ENCODE assay signal across 11 cellular contexts in the genomic region with DNA sequence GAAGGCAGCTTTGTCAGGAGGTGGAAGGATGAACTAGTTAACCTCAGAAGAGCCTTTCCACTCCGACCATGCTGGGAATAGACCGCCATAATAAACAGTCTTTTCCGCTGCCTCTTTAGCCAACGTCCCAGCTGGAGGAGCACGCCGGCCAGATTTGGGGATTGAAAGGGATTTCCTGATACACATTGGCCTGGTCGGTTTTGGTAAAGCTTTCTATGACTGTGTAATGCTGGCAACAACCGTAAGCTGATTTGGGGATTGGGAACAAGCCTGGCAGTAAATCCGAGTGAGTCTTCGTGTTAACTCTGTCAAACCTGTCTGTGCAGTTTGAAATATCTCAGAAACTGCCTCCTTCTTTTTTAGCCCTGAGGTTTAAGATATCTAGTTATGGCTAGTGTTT.
DNase-seq lines count a peak whose midpoint lies in the region; ATAC-seq, FAIRE-seq and TF ChIP-seq lines count a peak whose summit lies in the region.
"Had no signal": no experiment of that assay in that cellular context is flagged by ENCODE, and none has a peak within 500 bp of the region (broad histone marks: within the 10 kb centered on the region; RNA-seq: fewer than 3 reads in every experiment).

No MANE protein-coding gene starts in this region.

- in situ Hi-C loops in gastrocnemius medialis (cut with MboI; ENCODE audit: low sequenced_read_pairs in 4 of 4): no loop called here

- intact Hi-C loops in left cardiac atrium (cut with DNase I): no loop called here
- intact Hi-C loops in gastrocnemius medialis (cut with DNase I; ENCODE audit: low total_unique reads): no loop called here

- peaks cover 38 to 50% of the 10 kb centered on the region in 2 donors for H3K36me3 Mint-ChIP-seq in activated T-cell treated with anti-CD3 and anti-CD28 coated beads, Interleukin-2, amount 50 U/mL, for 72 hours (ENCODE audit: insufficient read depth in 2 of 2)
- H3K36me3 Mint-ChIP-seq: naive B cell had no signal

- H3K36me3 ChIP-seq in MG63 (no peaks in the 10 kb centered on the region), small intestine (ENCODE audit: control insufficient read depth in 2 of 2, insufficient read depth in 2 of 2, low read length in 2 of 2) (no peaks in the 10 kb centered on the region), gastrocnemius medialis (no peaks in the 10 kb centered on the region)

- H3K27me3 Mint-ChIP-seq in activated T-cell treated with anti-CD3 and anti-CD28 coated beads, Interleukin-2, amount 50 U/mL, for 72 hours (ENCODE audit: low read depth): no peaks in the 10 kb centered on the region
- H3K27me3 Mint-ChIP-seq: naive B cell had no signal

- H3K4me1 Mint-ChIP-seq in activated T-cell treated with anti-CD3 and anti-CD28 coated beads, Interleukin-2, amount 50 U/mL, for 72 hours (ENCODE audit: low read depth): peaks cover 62% of the 10 kb centered on the region

- peak overlapping the region; percentile 93 to 95 for H3K4me3 Mint-ChIP-seq in activated T-cell treated with anti-CD3 and anti-CD28 coated beads, Interleukin-2, amount 50 U/mL, for 72 hours
- H3K4me3 Mint-ChIP-seq: naive B cell had no signal

- H3K27ac Mint-ChIP-seq in activated T-cell treated with anti-CD3 and anti-CD28 coated beads, Interleukin-2, amount 50 U/mL, for 72 hours: peak overlapping the region; percentile 100

- no peak for TF ChIP-seq POLR2A in gastrocnemius medialis (IDR thresholded peaks at IDR 0.05)

- ATAC-seq in activated T-cell treated with anti-CD3 and anti-CD28 coated beads, Interleukin-2, amount 50 U/mL, for 72 hours (replicated peaks in 1 of 2): no peak
- ATAC-seq in left cardiac atrium (peak; percentile 70 to 76), gastrocnemius medialis (no peak)
- ATAC-seq in activated CD4-positive, CD25-positive, alpha-beta regulatory T cell treated with anti-CD3 and anti-CD28 coated beads, Interleukin-2, amount 50 U/mL, for 24 hours: no peak

- H3K4me3 ChIP-seq in MG63 (no peak overlapping the region), small intestine (ENCODE audit: low read depth in 1 of 2, low read length in 2 of 2) (peak overlapping the region in 1 of 2 donors; percentile 10), gastrocnemius medialis (no peak overlapping the region)

- H3K9me3 Mint-ChIP-seq in activated T-cell treated with anti-CD3 and anti-CD28 coated beads, Interleukin-2, amount 50 U/mL, for 72 hours: no peaks in the 10 kb centered on the region
- H3K9me3 Mint-ChIP-seq: naive B cell had no signal

- H3K9me3 ChIP-seq in MG63 (no peaks in the 10 kb centered on the region), small intestine (ENCODE audit: control insufficient read depth, low read depth) (no peaks in the 10 kb centered on the region), gastrocnemius medialis (no peaks in the 10 kb centered on the region)

- 57 to 77% (median 69%) methylated on average over 10 of the region's 10 CpGs for WGBS in small intestine, 3 donors

- FAIRE-seq in small intestine (lab: Jason Lieb, UNC): no peak

- no peak for TF ChIP-seq CTCF in gastrocnemius medialis (IDR thresholded peaks at IDR 0.05 in 4 of 5, conservative IDR thresholded peaks at IDR 0.05 in 1 of 5)

- no peaks in the 10 kb centered on the region for H3K27me3 ChIP-seq in MG63
- no peaks in the 10 kb centered on the region for H3K27me3 ChIP-seq in small intestine (ENCODE audit: control insufficient read depth in 2 of 2, insufficient read depth in 2 of 2, low read length in 2 of 2)
- no peaks in the 10 kb centered on the region for H3K27me3 ChIP-seq in gastrocnemius medialis

- H3K27ac ChIP-seq in small intestine (ENCODE audit: low read depth in 1 of 2, low read length in 1 of 2) (peak overlapping the region; percentile 27 to 63), gastrocnemius medialis (no peak overlapping the region)

- H3K4me1 ChIP-seq in small intestine (ENCODE audit: control insufficient read depth in 2 of 2, insufficient read depth in 1 of 2, low read depth in 1 of 2, low read length in 1 of 2) (peaks cover 0 to 3% of the 10 kb centered on the region in 2 donors), gastrocnemius medialis (no peaks in the 10 kb centered on the region)

- DNase-seq in MG63: peak; percentile 80
- no peak for DNase-seq in activated T-cell treated with anti-CD3 and anti-CD28 coated beads, Interleukin-2, amount 50 U/mL, for 72 hours
- peak; percentile 58 for DNase-seq in left cardiac atrium
- DNase-seq in small intestine: no peak
- DNase-seq in gastrocnemius medialis: no peak
- no peak for DNase-seq in NCI-H1694 (lab: John Stamatoyannopoulos, UW)
- DNase-seq: activated CD4-positive, CD25-positive, alpha-beta regulatory T cell treated with anti-CD3 and anti-CD28 coated beads, Interleukin-2, amount 50 U/mL, for 72 hours; DMS79 treated with DMSO at 0.1 percent for 48 hours; naive B cell; NCI-H524 treated with DMSO at 0.1 percent for 48 hours had no signal

Comparison
In these comparisons a context has a peak if more than half of its experiments do, and no peak if none do; other contexts are left out.
1. DNase-seq: peak in MG63 (single experiment) and left cardiac atrium (single experiment); none in activated T-cell treated with anti-CD3 and anti-CD28 coated beads, Interleukin-2, amount 50 U/mL, for 72 hours (0 of 2), small intestine (single experiment), gastrocnemius medialis (0 of 2) and NCI-H1694 (single experiment).
2. ATAC-seq: peak in left cardiac atrium (2 of 2); none in activated T-cell treated with anti-CD3 and anti-CD28 coated beads, Interleukin-2, amount 50 U/mL, for 72 hours (0 of 2), gastrocnemius medialis (0 of 2) and activated CD4-positive, CD25-positive, alpha-beta regulatory T cell treated with anti-CD3 and anti-CD28 coated beads, Interleukin-2, amount 50 U/mL, for 24 hours (0 of 2).
3. H3K27ac ChIP-seq: peak in small intestine (2 of 2); none in gastrocnemius medialis (0 of 4).